In the genomic region with DNA sequence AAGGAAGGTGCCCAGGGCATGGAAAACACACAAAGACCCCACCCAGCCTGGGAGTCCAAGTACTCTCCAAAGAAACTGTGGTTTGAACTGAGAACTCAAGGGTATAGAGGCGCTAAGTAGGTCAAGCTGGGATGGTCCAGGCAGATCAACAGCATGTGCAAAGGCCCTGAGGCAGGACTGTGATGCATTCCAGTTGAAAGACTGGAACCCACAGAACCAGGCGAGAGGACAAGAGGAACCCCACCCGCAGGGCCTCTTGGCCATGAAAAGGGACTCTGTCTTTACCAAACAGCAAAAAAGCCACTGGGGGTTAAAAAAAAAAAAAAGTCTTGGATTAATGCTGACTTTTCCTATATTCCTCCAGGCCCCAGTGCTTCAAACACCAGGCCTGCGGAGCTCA, we compare ENCODE assay signal across 17 cellular contexts.
"Had no signal": no experiment of that assay in that cellular context is flagged by ENCODE, and none has a peak within 500 bp of the region (broad histone marks: within the 10 kb centered on the region; RNA-seq: fewer than 3 reads in every experiment).

No MANE protein-coding gene starts in this region.

- H3K27ac Mint-ChIP-seq: activated CD4-positive, alpha-beta memory T cell treated with anti-CD3 and anti-CD28 coated beads for 36 hours; activated T-cell treated with anti-CD3 and anti-CD28 coated beads, Interleukin-2, amount 50 U/mL, for 72 hours; natural killer cell treated with Interleukin-12 subunit alpha and Interleukin-12 subunit beta and Interleukin-15 and Interleukin-18, amount 100 ng/mL, for 72 hours; stimulated activated naive CD8-positive, alpha-beta T cell treated with anti-CD3 and anti-CD28 coated beads, Interleukin-15, amount 100 ng/mL, for 72 hours; T-cell had no signal

- H3K9me3 Mint-ChIP-seq: activated CD4-positive, alpha-beta memory T cell treated with anti-CD3 and anti-CD28 coated beads for 36 hours; activated T-cell treated with anti-CD3 and anti-CD28 coated beads, Interleukin-2, amount 50 U/mL, for 72 hours; natural killer cell treated with Interleukin-12 subunit alpha and Interleukin-12 subunit beta and Interleukin-15 and Interleukin-18, amount 100 ng/mL, for 72 hours; stimulated activated naive CD8-positive, alpha-beta T cell treated with anti-CD3 and anti-CD28 coated beads, Interleukin-15, amount 100 ng/mL, for 72 hours; T-cell had no signal

- ATAC-seq: activated T-cell treated with anti-CD3 and anti-CD28 coated beads, Interleukin-2, amount 50 U/mL, for 72 hours; natural killer cell treated with Interleukin-12 subunit alpha and Interleukin-12 subunit beta and Interleukin-15 and Interleukin-18, amount 100 ng/mL, for 72 hours; stimulated activated naive CD8-positive, alpha-beta T cell treated with anti-CD3 and anti-CD28 coated beads, Interleukin-15, amount 100 ng/mL, for 72 hours; T-cell had no signal

- H3K36me3 ChIP-seq: ascending aorta, cardiac muscle cell, prostate gland, sigmoid colon, thoracic aorta, vagina had no signal

- H3K4me3 ChIP-seq: ascending aorta, cardiac muscle cell, esophagus squamous epithelium, prostate gland, sigmoid colon, thoracic aorta, vagina had no signal

- H3K27me3 ChIP-seq: ascending aorta, cardiac muscle cell, vagina had no signal

- DNase-seq: activated CD4-positive, alpha-beta memory T cell treated with anti-CD3 and anti-CD28 coated beads for 36 hours; activated T-cell treated with anti-CD3 and anti-CD28 coated beads, Interleukin-2, amount 50 U/mL, for 72 hours; esophagus squamous epithelium; foreskin fibroblast; mammary epithelial cell; nucleus accumbens; sigmoid colon; stimulated activated CD4-positive, alpha-beta T cell treated with anti-CD3 and anti-CD28 coated beads, Interleukin-4, amount 100 ng/mL, for 24 hours; stimulated activated naive CD8-positive, alpha-beta T cell treated with anti-CD3 and anti-CD28 coated beads, Interleukin-15, amount 100 ng/mL, for 72 hours; T-cell; T1000 had no signal

- H3K27ac ChIP-seq: cardiac muscle cell, prostate gland, thoracic aorta, vagina had no signal

- H3K36me3 Mint-ChIP-seq: activated CD4-positive, alpha-beta memory T cell treated with anti-CD3 and anti-CD28 coated beads for 36 hours; natural killer cell treated with Interleukin-12 subunit alpha and Interleukin-12 subunit beta and Interleukin-15 and Interleukin-18, amount 100 ng/mL, for 72 hours; T-cell had no signal

- H3K9me3 ChIP-seq: ascending aorta, esophagus squamous epithelium, prostate gland, sigmoid colon, thoracic aorta, vagina had no signal

- H3K4me3 Mint-ChIP-seq: activated CD4-positive, alpha-beta memory T cell treated with anti-CD3 and anti-CD28 coated beads for 36 hours; activated T-cell treated with anti-CD3 and anti-CD28 coated beads, Interleukin-2, amount 50 U/mL, for 72 hours; natural killer cell treated with Interleukin-12 subunit alpha and Interleukin-12 subunit beta and Interleukin-15 and Interleukin-18, amount 100 ng/mL, for 72 hours; stimulated activated naive CD8-positive, alpha-beta T cell treated with anti-CD3 and anti-CD28 coated beads, Interleukin-15, amount 100 ng/mL, for 72 hours; T-cell had no signal
